ENCODE assay signal across 1 cellular context in the genomic region with DNA sequence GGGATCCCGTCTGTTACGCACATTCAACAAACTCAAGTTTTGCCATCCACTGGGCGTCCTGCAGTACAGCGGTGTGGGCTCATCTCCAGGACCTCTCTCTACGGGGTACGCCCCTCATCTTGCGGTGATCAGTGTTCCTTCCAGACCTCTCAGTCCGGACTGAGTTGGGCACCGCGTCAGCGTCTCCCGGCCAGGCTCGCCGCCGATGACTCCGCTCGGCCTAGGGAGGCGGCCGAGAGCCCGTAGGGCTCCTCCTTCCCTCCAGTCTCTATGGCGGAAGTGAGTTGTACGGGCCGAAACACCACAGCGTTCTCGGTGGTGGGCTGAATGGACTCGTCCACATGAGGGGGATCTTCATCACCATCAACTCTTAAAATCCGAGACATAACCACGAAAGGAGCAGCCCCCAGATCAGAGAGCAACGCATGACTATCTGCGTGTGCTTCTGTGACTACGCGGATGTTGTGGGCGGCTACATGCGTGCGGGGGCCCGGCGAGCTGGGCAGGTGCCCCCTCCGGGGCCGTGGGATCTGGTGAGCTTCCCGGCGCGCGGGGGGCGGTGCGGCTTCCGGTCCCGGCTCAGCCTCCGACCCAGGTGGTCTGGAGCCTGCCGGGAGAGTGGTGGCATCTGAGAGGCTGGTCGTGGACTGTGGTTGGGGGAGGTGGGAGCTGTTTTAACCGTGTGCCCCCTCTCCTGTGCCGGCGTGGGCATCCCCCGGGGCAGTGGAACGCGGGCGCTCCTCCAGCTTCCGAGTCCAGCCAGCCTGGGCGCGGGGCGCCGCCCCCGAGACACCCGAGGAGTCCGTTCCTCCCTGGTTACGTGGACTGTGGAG.
TF ChIP-seq lines count a peak whose summit lies in the region.

TSS of gene ATG101 (plus strand) at position 569 of the 833 bp plus-strand sequence. CDS start 3,673 bp downstream, outside the sequence.

TF ChIP-seq in HepG2, 621 proteins besides CTCF, POLR2A, EP300 and RAD21 (continued from another document and continues in another):
- TF ChIP-seq SP1 (IDR thresholded peaks at IDR 0.05) (no peak), SP1 (CRISPR knock-in tag; IDR thresholded peaks at IDR 0.05) (peak; percentile 47; the same call in 1 of the 2 replicates), ZNF619 (CRISPR knock-in tag; IDR thresholded peaks at IDR 0.05) (peak; percentile 33; the same call in 1 of the 2 replicates), ZNF451 (CRISPR knock-in tag; IDR thresholded peaks at IDR 0.05) (peak; percentile 55; the same call in 1 of the 2 replicates), CENPT (CRISPR knock-in tag; IDR thresholded peaks at IDR 0.05; ENCODE audit: low read depth) (no peak), MED8 (CRISPR knock-in tag; IDR thresholded peaks at IDR 0.05; ENCODE audit: insufficient replicate concordance) (peak; percentile 50), SIX1 (CRISPR knock-in tag; IDR thresholded peaks at IDR 0.05; ENCODE audit: borderline replicate concordance) (no peak), ATF2 (CRISPR knock-in tag; IDR thresholded peaks at IDR 0.05) (peak; percentile 63), GATAD2A (CRISPR knock-in tag; IDR thresholded peaks at IDR 0.05) (peak; percentile 52; the same call in 1 of the 2 replicates), ZNF138 (CRISPR knock-in tag; IDR thresholded peaks at IDR 0.05; ENCODE audit: low read depth) (no peak), SMYD3 (CRISPR knock-in tag; IDR thresholded peaks at IDR 0.05) (peak; percentile 45; the same call in 1 of the 2 replicates), CBFB (CRISPR knock-in tag; IDR thresholded peaks at IDR 0.05) (peak; percentile 84; the same call in 1 of the 2 replicates), MEF2D (CRISPR knock-in tag; IDR thresholded peaks at IDR 0.05) (peak; percentile 58; the same call in 1 of the 2 replicates), REPIN1 (CRISPR knock-in tag; IDR thresholded peaks at IDR 0.05; ENCODE audit: borderline replicate concordance, low read depth) (peak; percentile 91; the same call in 1 of the 2 replicates), PHF8 (CRISPR knock-in tag; IDR thresholded peaks at IDR 0.05) (peak; percentile 80), PTBP1 (IDR thresholded peaks at IDR 0.05; ENCODE audit: low read depth, low read length, poor library complexity, severe bottlenecking) (peak; percentile 69), ZNF703 (CRISPR knock-in tag; IDR thresholded peaks at IDR 0.05; ENCODE audit: borderline replicate concordance) (no peak), ZNF546 (CRISPR knock-in tag; conservative IDR thresholded peaks at IDR 0.05) (no peak; the same call in 1 of the 2 replicates), TMF1 (CRISPR knock-in tag; IDR thresholded peaks at IDR 0.05; ENCODE audit: low read depth) (0 out of 2 replicates have a peak, but pooled peaks have one; percentile 48), MED1 (CRISPR knock-in tag; IDR thresholded peaks at IDR 0.05) (peak; percentile 54), NRL (CRISPR knock-in tag; IDR thresholded peaks at IDR 0.05; ENCODE audit: borderline replicate concordance) (no peak), MXD1 (CRISPR knock-in tag; IDR thresholded peaks at IDR 0.05) (peak; percentile 73; the same call in 1 of the 2 replicates), ZNF431 (CRISPR knock-in tag; IDR thresholded peaks at IDR 0.05; ENCODE audit: borderline replicate concordance, low read depth) (peak; percentile 73; the same call in 1 of the 2 replicates), CAMTA2 (CRISPR knock-in tag; IDR thresholded peaks at IDR 0.05; ENCODE audit: borderline replicate concordance) (0 out of 2 replicates have a peak, but pooled peaks have one; percentile 81), ESRRA (CRISPR knock-in tag; IDR thresholded peaks at IDR 0.05; ENCODE audit: low read depth) (peak; percentile 34; the same call in 1 of the 2 replicates), MZF1 (CRISPR knock-in tag; IDR thresholded peaks at IDR 0.05; ENCODE audit: borderline replicate concordance) (peak; percentile 15; the same call in 1 of the 2 replicates), MIER2 (CRISPR knock-in tag; IDR thresholded peaks at IDR 0.05) (peak; percentile 62; the same call in 1 of the 2 replicates), MYC (CRISPR knock-in tag; IDR thresholded peaks at IDR 0.05; ENCODE audit: borderline replicate concordance) (peak; percentile 74; the same call in 1 of the 2 replicates), FOXK2 (IDR thresholded peaks at IDR 0.05) (peak; percentile 99), ZNF784 (CRISPR knock-in tag; IDR thresholded peaks at IDR 0.05; ENCODE audit: borderline replicate concordance) (no peak; the same call in 1 of the 2 replicates), ZFP62 (CRISPR knock-in tag; IDR thresholded peaks at IDR 0.05) (no peak), HDAC6 (IDR thresholded peaks at IDR 0.05; ENCODE audit: low read depth, low read length) (no peak), ZNF543 (CRISPR knock-in tag; IDR thresholded peaks at IDR 0.05) (0 out of 2 replicates have a peak, but pooled peaks have one; percentile 22), KMT2A (CRISPR knock-in tag; IDR thresholded peaks at IDR 0.05) (peak; percentile 68; the same call in 1 of the 2 replicates), ZEB1 (IDR thresholded peaks at IDR 0.05; ENCODE audit: insufficient replicate concordance, low read depth) (peak; percentile 39), SMARCE1 (IDR thresholded peaks at IDR 0.05; ENCODE audit: borderline replicate concordance) (no peak), ZNF333 (CRISPR knock-in tag; IDR thresholded peaks at IDR 0.05; ENCODE audit: borderline replicate concordance) (peak; percentile 44; the same call in 1 of the 2 replicates), GABPB1 (CRISPR knock-in tag; IDR thresholded peaks at IDR 0.05) (peak; percentile 97)
- TF ChIP-seq, protein P1, sequence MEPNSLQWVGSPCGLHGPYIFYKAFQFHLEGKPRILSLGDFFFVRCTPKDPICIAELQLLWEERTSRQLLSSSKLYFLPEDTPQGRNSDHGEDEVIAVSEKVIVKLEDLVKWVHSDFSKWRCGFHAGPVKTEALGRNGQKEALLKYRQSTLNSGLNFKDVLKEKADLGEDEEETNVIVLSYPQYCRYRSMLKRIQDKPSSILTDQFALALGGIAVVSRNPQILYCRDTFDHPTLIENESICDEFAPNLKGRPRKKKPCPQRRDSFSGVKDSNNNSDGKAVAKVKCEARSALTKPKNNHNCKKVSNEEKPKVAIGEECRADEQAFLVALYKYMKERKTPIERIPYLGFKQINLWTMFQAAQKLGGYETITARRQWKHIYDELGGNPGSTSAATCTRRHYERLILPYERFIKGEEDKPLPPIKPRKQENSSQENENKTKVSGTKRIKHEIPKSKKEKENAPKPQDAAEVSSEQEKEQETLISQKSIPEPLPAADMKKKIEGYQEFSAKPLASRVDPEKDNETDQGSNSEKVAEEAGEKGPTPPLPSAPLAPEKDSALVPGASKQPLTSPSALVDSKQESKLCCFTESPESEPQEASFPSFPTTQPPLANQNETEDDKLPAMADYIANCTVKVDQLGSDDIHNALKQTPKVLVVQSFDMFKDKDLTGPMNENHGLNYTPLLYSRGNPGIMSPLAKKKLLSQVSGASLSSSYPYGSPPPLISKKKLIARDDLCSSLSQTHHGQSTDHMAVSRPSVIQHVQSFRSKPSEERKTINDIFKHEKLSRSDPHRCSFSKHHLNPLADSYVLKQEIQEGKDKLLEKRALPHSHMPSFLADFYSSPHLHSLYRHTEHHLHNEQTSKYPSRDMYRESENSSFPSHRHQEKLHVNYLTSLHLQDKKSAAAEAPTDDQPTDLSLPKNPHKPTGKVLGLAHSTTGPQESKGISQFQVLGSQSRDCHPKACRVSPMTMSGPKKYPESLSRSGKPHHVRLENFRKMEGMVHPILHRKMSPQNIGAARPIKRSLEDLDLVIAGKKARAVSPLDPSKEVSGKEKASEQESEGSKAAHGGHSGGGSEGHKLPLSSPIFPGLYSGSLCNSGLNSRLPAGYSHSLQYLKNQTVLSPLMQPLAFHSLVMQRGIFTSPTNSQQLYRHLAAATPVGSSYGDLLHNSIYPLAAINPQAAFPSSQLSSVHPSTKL (CRISPR knock-in tag; IDR thresholded peaks at IDR 0.05), result peak; percentile 48; the same call in 1 of the 2 replicates
- TF ChIP-seq, protein P2, sequence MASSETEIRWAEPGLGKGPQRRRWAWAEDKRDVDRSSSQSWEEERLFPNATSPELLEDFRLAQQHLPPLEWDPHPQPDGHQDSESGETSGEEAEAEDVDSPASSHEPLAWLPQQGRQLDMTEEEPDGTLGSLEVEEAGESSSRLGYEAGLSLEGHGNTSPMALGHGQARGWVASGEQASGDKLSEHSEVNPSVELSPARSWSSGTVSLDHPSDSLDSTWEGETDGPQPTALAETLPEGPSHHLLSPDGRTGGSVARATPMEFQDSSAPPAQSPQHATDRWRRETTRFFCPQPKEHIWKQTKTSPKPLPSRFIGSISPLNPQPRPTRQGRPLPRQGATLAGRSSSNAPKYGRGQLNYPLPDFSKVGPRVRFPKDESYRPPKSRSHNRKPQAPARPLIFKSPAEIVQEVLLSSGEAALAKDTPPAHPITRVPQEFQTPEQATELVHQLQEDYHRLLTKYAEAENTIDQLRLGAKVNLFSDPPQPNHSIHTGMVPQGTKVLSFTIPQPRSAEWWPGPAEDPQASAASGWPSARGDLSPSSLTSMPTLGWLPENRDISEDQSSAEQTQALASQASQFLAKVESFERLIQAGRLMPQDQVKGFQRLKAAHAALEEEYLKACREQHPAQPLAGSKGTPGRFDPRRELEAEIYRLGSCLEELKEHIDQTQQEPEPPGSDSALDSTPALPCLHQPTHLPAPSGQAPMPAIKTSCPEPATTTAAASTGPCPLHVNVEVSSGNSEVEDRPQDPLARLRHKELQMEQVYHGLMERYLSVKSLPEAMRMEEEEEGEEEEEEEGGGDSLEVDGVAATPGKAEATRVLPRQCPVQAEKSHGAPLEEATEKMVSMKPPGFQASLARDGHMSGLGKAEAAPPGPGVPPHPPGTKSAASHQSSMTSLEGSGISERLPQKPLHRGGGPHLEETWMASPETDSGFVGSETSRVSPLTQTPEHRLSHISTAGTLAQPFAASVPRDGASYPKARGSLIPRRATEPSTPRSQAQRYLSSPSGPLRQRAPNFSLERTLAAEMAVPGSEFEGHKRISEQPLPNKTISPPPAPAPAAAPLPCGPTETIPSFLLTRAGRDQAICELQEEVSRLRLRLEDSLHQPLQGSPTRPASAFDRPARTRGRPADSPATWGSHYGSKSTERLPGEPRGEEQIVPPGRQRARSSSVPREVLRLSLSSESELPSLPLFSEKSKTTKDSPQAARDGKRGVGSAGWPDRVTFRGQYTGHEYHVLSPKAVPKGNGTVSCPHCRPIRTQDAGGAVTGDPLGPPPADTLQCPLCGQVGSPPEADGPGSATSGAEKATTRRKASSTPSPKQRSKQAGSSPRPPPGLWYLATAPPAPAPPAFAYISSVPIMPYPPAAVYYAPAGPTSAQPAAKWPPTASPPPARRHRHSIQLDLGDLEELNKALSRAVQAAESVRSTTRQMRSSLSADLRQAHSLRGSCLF (CRISPR knock-in tag; IDR thresholded peaks at IDR 0.05; ENCODE audit: borderline replicate concordance), result 0 out of 2 replicates have a peak, but pooled peaks have one; percentile 41
- TF ChIP-seq, protein P3, sequence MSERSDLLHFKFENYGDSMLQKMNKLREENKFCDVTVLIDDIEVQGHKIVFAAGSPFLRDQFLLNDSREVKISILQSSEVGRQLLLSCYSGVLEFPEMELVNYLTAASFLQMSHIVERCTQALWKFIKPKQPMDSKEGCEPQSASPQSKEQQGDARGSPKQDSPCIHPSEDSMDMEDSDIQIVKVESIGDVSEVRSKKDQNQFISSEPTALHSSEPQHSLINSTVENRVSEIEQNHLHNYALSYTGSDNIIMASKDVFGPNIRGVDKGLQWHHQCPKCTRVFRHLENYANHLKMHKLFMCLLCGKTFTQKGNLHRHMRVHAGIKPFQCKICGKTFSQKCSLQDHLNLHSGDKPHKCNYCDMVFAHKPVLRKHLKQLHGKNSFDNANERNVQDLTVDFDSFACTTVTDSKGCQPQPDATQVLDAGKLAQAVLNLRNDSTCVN (CRISPR knock-in tag; IDR thresholded peaks at IDR 0.05; ENCODE audit: borderline replicate concordance), result 0 out of 2 replicates have a peak, but pooled peaks have one; percentile 12
- TF ChIP-seq, protein P4, sequence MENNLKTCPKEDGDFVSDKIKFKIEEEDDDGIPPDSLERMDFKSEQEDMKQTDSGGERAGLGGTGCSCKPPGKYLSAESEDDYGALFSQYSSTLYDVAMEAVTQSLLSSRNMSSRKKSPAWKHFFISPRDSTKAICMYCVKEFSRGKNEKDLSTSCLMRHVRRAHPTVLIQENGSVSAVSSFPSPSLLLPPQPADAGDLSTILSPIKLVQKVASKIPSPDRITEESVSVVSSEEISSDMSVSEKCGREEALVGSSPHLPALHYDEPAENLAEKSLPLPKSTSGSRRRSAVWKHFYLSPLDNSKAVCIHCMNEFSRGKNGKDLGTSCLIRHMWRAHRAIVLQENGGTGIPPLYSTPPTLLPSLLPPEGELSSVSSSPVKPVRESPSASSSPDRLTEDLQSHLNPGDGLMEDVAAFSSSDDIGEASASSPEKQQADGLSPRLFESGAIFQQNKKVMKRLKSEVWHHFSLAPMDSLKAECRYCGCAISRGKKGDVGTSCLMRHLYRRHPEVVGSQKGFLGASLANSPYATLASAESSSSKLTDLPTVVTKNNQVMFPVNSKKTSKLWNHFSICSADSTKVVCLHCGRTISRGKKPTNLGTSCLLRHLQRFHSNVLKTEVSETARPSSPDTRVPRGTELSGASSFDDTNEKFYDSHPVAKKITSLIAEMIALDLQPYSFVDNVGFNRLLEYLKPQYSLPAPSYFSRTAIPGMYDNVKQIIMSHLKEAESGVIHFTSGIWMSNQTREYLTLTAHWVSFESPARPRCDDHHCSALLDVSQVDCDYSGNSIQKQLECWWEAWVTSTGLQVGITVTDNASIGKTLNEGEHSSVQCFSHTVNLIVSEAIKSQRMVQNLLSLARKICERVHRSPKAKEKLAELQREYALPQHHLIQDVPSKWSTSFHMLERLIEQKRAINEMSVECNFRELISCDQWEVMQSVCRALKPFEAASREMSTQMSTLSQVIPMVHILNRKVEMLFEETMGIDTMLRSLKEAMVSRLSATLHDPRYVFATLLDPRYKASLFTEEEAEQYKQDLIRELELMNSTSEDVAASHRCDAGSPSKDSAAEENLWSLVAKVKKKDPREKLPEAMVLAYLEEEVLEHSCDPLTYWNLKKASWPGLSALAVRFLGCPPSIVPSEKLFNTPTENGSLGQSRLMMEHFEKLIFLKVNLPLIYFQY (CRISPR knock-in tag; IDR thresholded peaks at IDR 0.05; ENCODE audit: borderline replicate concordance), result peak; percentile 65
